In genomic region chr5:50711280-50711679, GRCh38 we compare ENCODE assay signal across 8 cellular contexts. TPM values are rescaled to one million over a fixed set of nuclear protein-coding genes. Genes with fewer than 3 reads are reported as not detected.
DNase-seq lines count a peak whose midpoint lies in the region; ATAC-seq and TF ChIP-seq lines count a peak whose summit lies in the region.

No MANE protein-coding gene starts in this region.

- H3K4me3 Mint-ChIP-seq in CD4-positive, alpha-beta memory T cell, result peak overlapping the region; percentile 79 to 91 (median 85)
- peak overlapping the region; percentile 73 for H3K4me3 Mint-ChIP-seq in natural killer cell

- peaks cover 61 to 89% (median 74%) of the 10 kb centered on the region in 4 donors for H3K4me1 Mint-ChIP-seq in CD4-positive, alpha-beta memory T cell
- peaks cover 74 to 81% of the 10 kb centered on the region in 2 donors for H3K4me1 Mint-ChIP-seq in natural killer cell

- H3K36me3 ChIP-seq in CD4-positive, alpha-beta memory T cell (ENCODE audit: insufficient read depth, low read length), result no peaks in the 10 kb centered on the region
- H3K36me3 ChIP-seq in SU-DHL-6 (ENCODE audit: low read length) (no peaks in the 10 kb centered on the region), body of pancreas (replicated peaks in 1 of 2; ENCODE audit: insufficient read depth in 1 of 2, low read depth in 2 of 2) (no peaks in the 10 kb centered on the region)

- CTCF ChIA-PET in CD4-positive, alpha-beta memory T cell (lab: Charles Lee; ENCODE audit: partially characterized antibody), result interaction anchor here (0.6 to 1.5 kb wide), 3 partner anchors 9 to 17 kb away, joined by 3 to 4 read pairs (median 3); no protein-coding TSS in a partner anchor

- WGBS in body of pancreas, 2 donors, result 14 to 27% methylated on average over 2 of the region's 2 CpGs

- H3F3A ChIP-seq in SU-DHL-6 (ENCODE audit: insufficient read depth), result peaks cover 4% of the 10 kb centered on the region; the same call in 1 of the 2 replicates

- peak overlapping the region; percentile 90 to 96 (median 95) for H3K27ac Mint-ChIP-seq in CD4-positive, alpha-beta memory T cell
- peak overlapping the region; percentile 90 to 91 for H3K27ac Mint-ChIP-seq in natural killer cell

- H3K27ac ChIP-seq in CD4-positive, alpha-beta memory T cell (ENCODE audit: low read depth, low read length), result peak overlapping the region; percentile 65
- H3K27ac ChIP-seq in SU-DHL-6 (ENCODE audit: low read depth, low read length), result no peak overlapping the region
- H3K27ac ChIP-seq in body of pancreas, result peak overlapping the region in 3 of 4 donors; percentile 22 to 54 (median 51)

- POLR2A ChIA-PET in CD4-positive, alpha-beta memory T cell (lab: Charles Lee; ENCODE audit: partially characterized antibody), result interaction anchor here (0.8 to 2.5 kb wide), 8 partner anchors 9 to 48 kb away, joined by 3 to 9 read pairs (median 4); no protein-coding TSS in a partner anchor

- peak overlapping the region; percentile 1 to 33 for H3K4me3 ChIP-seq in CD4-positive, alpha-beta memory T cell (ENCODE audit: low read length in 2 of 2)
- H3K4me3 ChIP-seq in SU-DHL-6 (ENCODE audit: insufficient read depth, low read length, poor library complexity, severe bottlenecking), result no peak overlapping the region
- no peak overlapping the region for H3K4me3 ChIP-seq in body of pancreas

- TF ChIP-seq POLR2A in body of pancreas (IDR thresholded peaks at IDR 0.05), result no peak

- H3K4me2 ChIP-seq in SU-DHL-6 (ENCODE audit: low read depth, low read length, poor library complexity, severe bottlenecking), result peak overlapping the region; percentile 8

- peak; percentile 69 to 87 (median 77) for DNase-seq in CD4-positive, alpha-beta memory T cell
- DNase-seq in body of pancreas (peak; percentile 15 to 60 (median 35)), natural killer cell (peak; percentile 31), posterior vena cava (ENCODE audit: low spot score) (no peak), NCI-H2081 treated with DMSO at 0.1 percent for 48 hours (lab: John Stamatoyannopoulos, UW) (no peak)

- H3K9me3 ChIP-seq in CD4-positive, alpha-beta memory T cell (ENCODE audit: control insufficient read depth in 1 of 2, low read length in 2 of 2), result no peaks in the 10 kb centered on the region
- H3K9me3 ChIP-seq in SU-DHL-6 (ENCODE audit: insufficient read depth, low read length), result no peaks in the 10 kb centered on the region
- H3K9me3 ChIP-seq in body of pancreas, result no peaks in the 10 kb centered on the region

- TF ChIP-seq CTCF in SU-DHL-6 (IDR thresholded peaks at IDR 0.05; ENCODE audit: insufficient read depth, low read length, poor library complexity, severe bottlenecking) (no peak), body of pancreas (IDR thresholded peaks at IDR 0.05) (no peak), natural killer cell (IDR thresholded peaks at IDR 0.05) (no peak)

- H3K9me2 ChIP-seq in SU-DHL-6 (replicated peaks; ENCODE audit: insufficient read depth, low read length), result no peaks in the 10 kb centered on the region

- 0 out of 2 replicates have a peak, but pooled peaks cover 12% of the 10 kb centered on the region for H4K20me1 ChIP-seq in SU-DHL-6 (ENCODE audit: low read depth, low read length)

- H3K27me3 ChIP-seq in CD4-positive, alpha-beta memory T cell (ENCODE audit: insufficient read depth, low read length), result no peaks in the 10 kb centered on the region
- no peaks in the 10 kb centered on the region for H3K27me3 ChIP-seq in SU-DHL-6 (ENCODE audit: low read length)
- no peaks in the 10 kb centered on the region for H3K27me3 ChIP-seq in body of pancreas

- ATAC-seq in GM19351 (IDR thresholded peaks at IDR 0.05; ENCODE audit: unreplicated experiment) (peak; percentile 98), HG03378 (IDR thresholded peaks at IDR 0.05; ENCODE audit: unreplicated experiment) (peak; percentile 96), body of pancreas (peak; percentile 85), natural killer cell (peak; percentile 85 to 92 (median 88))

- no peaks in the 10 kb centered on the region for H3K27me3 Mint-ChIP-seq in CD4-positive, alpha-beta memory T cell
- H3K27me3 Mint-ChIP-seq in natural killer cell (ENCODE audit: low read depth in 2 of 2), result no peaks in the 10 kb centered on the region

- H3K9me3 Mint-ChIP-seq in CD4-positive, alpha-beta memory T cell, result no peaks in the 10 kb centered on the region
- H3K9me3 Mint-ChIP-seq in natural killer cell, result no peaks in the 10 kb centered on the region

- H3K36me3 Mint-ChIP-seq in CD4-positive, alpha-beta memory T cell, result peaks cover 10% of the 10 kb centered on the region in 2 donors
- no peaks in the 10 kb centered on the region for H3K36me3 Mint-ChIP-seq in natural killer cell

- intact Hi-C loops in CD4-positive, alpha-beta memory T cell (cut with micrococcal nuclease), result loop anchor here (1.0 to 2.0 kb wide), 5 partner anchors 8 to 270 kb away; partner anchors contain the start of gene EMB
- intact Hi-C loops in body of pancreas (cut with DNase I) (no loop called here), natural killer cell (cut with micrococcal nuclease) (loop anchor here (2.0 to 5.0 kb wide), 3 partner anchors 16 to 42 kb away; no protein-coding TSS in a partner anchor), posterior vena cava (cut with DNase I) (no loop called here)

- H3K4me1 ChIP-seq in CD4-positive, alpha-beta memory T cell (ENCODE audit: insufficient read depth, low read length), result peaks cover 94% of the 10 kb centered on the region
- peaks cover 13% of the 10 kb centered on the region for H3K4me1 ChIP-seq in body of pancreas

- H3K9ac ChIP-seq in SU-DHL-6 (ENCODE audit: low read length), result no peak overlapping the region

- H3K79me2 ChIP-seq in SU-DHL-6 (ENCODE audit: insufficient read depth, low read length), result no peaks in the 10 kb centered on the region

- H2AFZ ChIP-seq in SU-DHL-6 (ENCODE audit: low read depth, low read length, severe bottlenecking), result no peak overlapping the region

RNA-seq across cellular contexts. Expression of gene PARP8, which starts 44.8 kb away (rescaled TPM):
- 100 to 1,000 TPM; 177 to 184 TPM for total RNA-seq in CD4-positive, alpha-beta memory T cell
- polyA plus RNA-seq in CD4-positive, alpha-beta memory T cell, result 10 to 100 TPM; 89.5 to 94.6 TPM
- 10 to 100 TPM; 13.5 to 17.9 TPM for total RNA-seq in body of pancreas
- total RNA-seq in natural killer cell, result 100 to 1,000 TPM; 359 to 395 (median 372) TPM
- total RNA-seq in posterior vena cava, result 10 to 100 TPM; 20.4 to 27.4 TPM

Comparison
In these comparisons a context has a peak if more than half of its experiments do, and no peak if none do; other contexts are left out.
1. DNase-seq: peak in CD4-positive, alpha-beta memory T cell (5 of 5), body of pancreas (4 of 4) and natural killer cell (single experiment); none in posterior vena cava (single experiment) and NCI-H2081 treated with DMSO at 0.1 percent for 48 hours (single experiment).
2. H3K4me3 ChIP-seq: peak in CD4-positive, alpha-beta memory T cell (2 of 2); none in SU-DHL-6 (single experiment) and body of pancreas (0 of 2).
3. RNA of gene PARP8, which starts 44.8 kb away (total RNA-seq): 359 to 395 TPM in natural killer cell and 177 to 184 TPM in CD4-positive, alpha-beta memory T cell; 20.4 to 27.4 TPM in posterior vena cava and 13.5 to 17.9 TPM in body of pancreas; every median in the first group is over 4 times any median in the second.
4. intact Hi-C loops: an anchor here in CD4-positive, alpha-beta memory T cell (1.0 to 2.0 kb wide) and natural killer cell (2.0 to 5.0 kb wide); none called in body of pancreas and posterior vena cava.
5. Peak in every context shown above with its lines, with median percentiles within 50 percentile points of each other: ATAC-seq.